In genomic region chr3:117477214-117477755, GRCh38 we compare ENCODE assay signal across 24 cellular contexts.
"Had no signal": no experiment of that assay in that cellular context is flagged by ENCODE, and none has a peak within 500 bp of the region (broad histone marks: within the 10 kb centered on the region; RNA-seq: fewer than 3 reads in every experiment).

No MANE protein-coding gene starts in this region.

- FAIRE-seq: bronchial epithelial cell had no signal

- ATAC-seq: activated CD8-positive, alpha-beta memory T cell treated with anti-CD3 and anti-CD28 coated beads, Interleukin-2, amount 10 ng/mL, durations not matched to agents 7 days and 5 days; Panc1; Right ventricle myocardium inferior had no signal

- H3K27ac ChIP-seq: SK-N-MC had no signal

- DNase-seq: activated B cell treated with CpG ODN at 0.5 μM for 24 hours; activated CD4-positive, alpha-beta T cell treated with anti-CD3 and anti-CD28 coated beads for 1 hour; activated CD4-positive, alpha-beta T cell treated with anti-CD3 and anti-CD28 coated beads, Interleukin-2, amount 10 ng/mL, durations not matched to agents 24 days and 14 days; activated CD4-positive, alpha-beta T cell treated with anti-CD3 and anti-CD28 coated beads, Interleukin-2, amount 50 U/mL, for 48 hours; activated CD8-positive, alpha-beta memory T cell treated with anti-CD3 and anti-CD28 coated beads, Interleukin-2, amount 10 ng/mL, durations not matched to agents 7 days and 5 days; activated effector memory CD4-positive, alpha-beta T cell treated with Interleukin-2 at 50 U/mL for 16 hours; activated naive CD4-positive, alpha-beta T cell; activated T-cell treated with anti-CD3 and anti-CD28 coated beads, Interleukin-2, amount 50 U/mL, for 24 hours; aorta; central memory CD4-positive, alpha-beta T cell; NCI-H1105 treated with DMSO at 0.1 percent for 48 hours; NCI-H1436 treated with DMSO at 0.1 percent for 48 hours; NCI-H187 treated with DMSO at 0.1 percent for 48 hours; NCI-H2171; NCI-H2227 treated with DMSO at 0.1 percent for 48 hours; NCI-H446 treated with DMSO at 0.1 percent for 48 hours; NCI-H526; NCI-H82; RPMI8226; SW 1271 had no signal

- H3K4me3 ChIP-seq: SK-N-MC had no signal
